In the genomic region with DNA sequence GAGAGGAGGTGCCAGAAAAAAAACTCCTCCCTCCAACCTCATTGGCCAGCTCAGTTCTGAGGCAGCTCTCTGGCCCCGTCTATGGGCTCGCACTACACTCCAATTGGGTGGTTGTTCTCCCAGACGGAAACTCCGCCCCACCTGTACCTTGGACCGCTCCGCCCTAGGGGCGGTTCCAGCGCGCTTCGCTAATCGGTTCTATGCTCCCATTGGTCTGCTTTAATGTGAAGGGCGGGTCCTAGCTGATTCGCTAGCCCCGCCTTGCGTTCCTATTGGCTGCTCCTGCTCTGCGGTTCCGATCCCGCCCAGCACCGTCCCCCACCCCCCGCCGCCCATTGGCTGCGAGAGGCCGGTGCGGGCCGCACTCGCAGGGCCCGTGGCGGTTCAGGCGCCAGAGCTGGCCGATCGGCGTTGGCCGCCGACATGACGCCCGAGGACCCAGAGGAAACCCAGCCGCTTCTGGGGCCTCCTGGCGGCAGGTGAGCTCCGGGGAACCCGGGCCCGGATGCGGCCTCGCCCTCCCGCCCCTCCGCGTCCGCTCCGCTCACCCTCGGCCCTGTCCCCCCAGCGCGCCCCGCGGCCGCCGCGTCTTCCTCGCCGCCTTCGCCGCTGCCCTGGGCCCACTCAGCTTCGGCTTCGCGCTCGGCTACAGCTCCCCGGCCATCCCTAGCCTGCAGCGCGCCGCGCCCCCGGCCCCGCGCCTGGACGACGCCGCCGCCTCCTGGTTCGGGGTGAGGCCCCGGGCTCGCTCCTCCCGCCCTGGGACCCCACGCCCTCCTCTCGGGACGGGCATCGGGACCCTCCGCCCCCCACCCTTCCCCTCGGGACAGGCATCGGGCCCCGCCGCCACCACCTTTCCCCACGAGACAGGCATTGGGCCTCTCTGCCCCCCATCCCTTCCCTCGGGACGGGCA, we compare ENCODE assay signal across 8 cellular contexts. TPM values are rescaled to one million over a fixed set of nuclear protein-coding genes. Genes with fewer than 3 reads are reported as not detected.
A peak's percentile ranks its signal among the peaks of the same experiment; 100 is the strongest.
DNase-seq lines count a peak whose midpoint lies in the region; ATAC-seq, FAIRE-seq and TF ChIP-seq lines count a peak whose summit lies in the region.

A gene with protein sequence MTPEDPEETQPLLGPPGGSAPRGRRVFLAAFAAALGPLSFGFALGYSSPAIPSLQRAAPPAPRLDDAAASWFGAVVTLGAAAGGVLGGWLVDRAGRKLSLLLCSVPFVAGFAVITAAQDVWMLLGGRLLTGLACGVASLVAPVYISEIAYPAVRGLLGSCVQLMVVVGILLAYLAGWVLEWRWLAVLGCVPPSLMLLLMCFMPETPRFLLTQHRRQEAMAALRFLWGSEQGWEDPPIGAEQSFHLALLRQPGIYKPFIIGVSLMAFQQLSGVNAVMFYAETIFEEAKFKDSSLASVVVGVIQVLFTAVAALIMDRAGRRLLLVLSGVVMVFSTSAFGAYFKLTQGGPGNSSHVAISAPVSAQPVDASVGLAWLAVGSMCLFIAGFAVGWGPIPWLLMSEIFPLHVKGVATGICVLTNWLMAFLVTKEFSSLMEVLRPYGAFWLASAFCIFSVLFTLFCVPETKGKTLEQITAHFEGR (plus strand): TSS at position 362 of the 914 bp plus-strand sequence. CDS start 62 bp downstream, at position 424.

- peaks cover 3% of the 10 kb centered on the region for H3K36me3 Mint-ChIP-seq in astrocyte (ENCODE audit: low read depth, unreplicated experiment)

- FAIRE-seq in GM12891 (lab: Jason Lieb, UNC) (peak; percentile 99), astrocyte (lab: Jason Lieb, UNC) (peak; percentile 60)

- TF ChIP-seq CTCF in astrocyte (IDR thresholded peaks at IDR 0.05; ENCODE audit: insufficient read depth, low read depth, low read length) (no peak), psoas muscle (IDR thresholded peaks at IDR 0.05) (peak; percentile 29)

- WGBS in right cardiac atrium = under 1% methylated on average over 90 of the region's 92 CpGs
- 0 to 1% (median 0%) methylated on average over 60 to 92 of the region's 92 CpGs for WGBS in psoas muscle, 3 donors
- under 1% methylated on average over 92 of the region's 92 CpGs for WGBS in urinary bladder

- peak within 1 kb of the TSS; percentile 74 for H3K9ac ChIP-seq in astrocyte (ENCODE audit: low read length)

- H3K36me3 ChIP-seq in astrocyte (ENCODE audit: insufficient read depth, low read length) (no peaks in the 10 kb centered on the region), psoas muscle (ENCODE audit: insufficient read depth in 1 of 2, low read depth in 1 of 2) (peaks cover 0 to 24% of the 10 kb centered on the region in 2 donors), urinary bladder (ENCODE audit: insufficient read depth) (no peaks in the 10 kb centered on the region)

- 0 out of 2 replicates have a peak, but pooled peaks have one; percentile 23 for TF ChIP-seq POLR2A in GM12891 (IDR thresholded peaks at IDR 0.05; ENCODE audit: low read depth, low read length)

- H3K4me3 Mint-ChIP-seq in astrocyte (ENCODE audit: unreplicated experiment) = peak within 1 kb of the TSS; percentile 81

- peaks cover 16% of the 10 kb centered on the region for H4K20me1 ChIP-seq in astrocyte (ENCODE audit: insufficient read depth, low read length)

- H3K9me3 Mint-ChIP-seq in astrocyte (ENCODE audit: unreplicated experiment) = no peaks in the 10 kb centered on the region

- peaks cover 2% of the 10 kb centered on the region for H3K27me3 Mint-ChIP-seq in astrocyte (ENCODE audit: low read depth, unreplicated experiment)

- H3K4me3 ChIP-seq in astrocyte (ENCODE audit: insufficient read depth, low read depth, low read length) = peak within 1 kb of the TSS; percentile 58
- H3K4me3 ChIP-seq in right cardiac atrium (ENCODE audit: low read length) = peak within 1 kb of the TSS; percentile 75
- H3K4me3 ChIP-seq in psoas muscle = peak within 1 kb of the TSS; percentile 94
- H3K4me3 ChIP-seq in urinary bladder (ENCODE audit: low read depth, low read length) = peak within 1 kb of the TSS; percentile 69

- H3K27me3 ChIP-seq in astrocyte (ENCODE audit: insufficient read depth, low read length) = peaks cover 22% of the 10 kb centered on the region
- no peaks in the 10 kb centered on the region for H3K27me3 ChIP-seq in right cardiac atrium (ENCODE audit: control insufficient read depth, insufficient read depth)
- H3K27me3 ChIP-seq in psoas muscle (ENCODE audit: insufficient read depth in 3 of 3, low read length in 2 of 3) = no peaks in the 10 kb centered on the region

- intact Hi-C loops in right cardiac atrium (cut with DNase I) = no loop called here
- intact Hi-C loops in psoas muscle (cut with DNase I) = loop anchor here (2.0 to 10.0 kb wide), 3 partner anchors 26 to 180 kb away; no protein-coding TSS in a partner anchor

- H3K4me1 ChIP-seq in astrocyte (ENCODE audit: insufficient read depth, low read length) (peaks cover 10% of the 10 kb centered on the region), right cardiac atrium (ENCODE audit: control insufficient read depth, insufficient read depth, low read length) (peaks cover 7% of the 10 kb centered on the region), psoas muscle (peaks cover 13% of the 10 kb centered on the region), urinary bladder (ENCODE audit: insufficient read depth) (no peaks in the 10 kb centered on the region)

- no peak within 1 kb of the TSS for H3K27ac Mint-ChIP-seq in astrocyte (ENCODE audit: unreplicated experiment)

- H2AFZ ChIP-seq in astrocyte (ENCODE audit: low read depth, low read length) = peak within 1 kb of the TSS; percentile 78

- peaks cover 5% of the 10 kb centered on the region for H3K4me1 Mint-ChIP-seq in astrocyte (ENCODE audit: low read depth, unreplicated experiment)

- DNase-seq in GM12891 (ENCODE audit: insufficient read length, low spot score) = peak; percentile 88
- DNase-seq in NCI-H1694 (lab: John Stamatoyannopoulos, UW) = peak; percentile 99
- DNase-seq in T-helper 22 cell (ENCODE audit: low read depth) = peak; percentile 97
- DNase-seq in astrocyte (ENCODE audit: low read depth) = peak; percentile 96
- DNase-seq in right cardiac atrium = peak; percentile 99
- peak; percentile 98 to 99 for DNase-seq in psoas muscle

- H3K27ac ChIP-seq in astrocyte (ENCODE audit: low read depth, low read length) = peak within 1 kb of the TSS; percentile 34
- H3K27ac ChIP-seq in right cardiac atrium (ENCODE audit: low read length) = peak within 1 kb of the TSS; percentile 76
- peak within 1 kb of the TSS; percentile 89 for H3K27ac ChIP-seq in psoas muscle
- peak within 1 kb of the TSS; percentile 69 for H3K27ac ChIP-seq in urinary bladder (ENCODE audit: low read depth)

- H3K9me3 ChIP-seq in astrocyte (ENCODE audit: insufficient read depth, low read depth, low read length) = no peaks in the 10 kb centered on the region
- no peaks in the 10 kb centered on the region for H3K9me3 ChIP-seq in right cardiac atrium (ENCODE audit: control insufficient read depth, low read length)
- no peaks in the 10 kb centered on the region for H3K9me3 ChIP-seq in psoas muscle

- H3K79me2 ChIP-seq in astrocyte (ENCODE audit: insufficient read depth, low read length) = peaks cover 15% of the 10 kb centered on the region

- peak within 1 kb of the TSS; percentile 91 for H3K4me2 ChIP-seq in astrocyte (ENCODE audit: low read length)

- ATAC-seq in HG02798 (IDR thresholded peaks at IDR 0.05; ENCODE audit: poor library complexity, unreplicated experiment) (peak; percentile 95), right cardiac atrium (peak; percentile 98), psoas muscle (peak; percentile 94 to 97 (median 96))

TF ChIP-seq in GM12891, 5 proteins besides CTCF, POLR2A, EP300 and RAD21:
- no peak for TF ChIP-seq TAF1 (IDR thresholded peaks at IDR 0.05; ENCODE audit: low read depth, low read length)
- no peak for TF ChIP-seq SPI1 (IDR thresholded peaks at IDR 0.05; ENCODE audit: low read depth, low read length)
- no peak for TF ChIP-seq POU2F2 (IDR thresholded peaks at IDR 0.05; ENCODE audit: low read depth, low read length)
- TF ChIP-seq PAX5 (IDR thresholded peaks at IDR 0.05; ENCODE audit: insufficient read depth, low read length, severe bottlenecking) = no peak

RNA-seq across cellular contexts. Expression of the gene that starts here (rescaled TPM):
- 2.9 TPM for polyA plus RNA-seq in GM12891 (2012; ENCODE audit: low read depth, missing spikeins)
- total RNA-seq in astrocyte (16.5 and 18.8 TPM in 2 replicates), right cardiac atrium (10 to 100 TPM; 12.2 to 16.6 (median 13.3) TPM), psoas muscle (10 to 100 TPM; 15.8 to 18.7 (median 16.3) TPM), urinary bladder (20.8 TPM)
- polyA plus RNA-seq in right cardiac atrium (15.4 TPM), psoas muscle (10 to 100 TPM; 13.2 to 20.3 (median 19.0) TPM), urinary bladder (140 TPM)

Comparison
In these comparisons a context has a peak if more than half of its experiments do, and no peak if none do; other contexts are left out.
1. Peak in every context shown above with its lines: DNase-seq, ATAC-seq, H3K4me3 ChIP-seq and H3K27ac ChIP-seq.
2. H3K27ac ChIP-seq: peak in every context shown above with its lines; median percentile 89 in psoas muscle; 76 in right cardiac atrium; 69 in urinary bladder; 34 in astrocyte.
3. intact Hi-C loops: an anchor here in psoas muscle (2.0 to 10.0 kb wide); none called in right cardiac atrium.